In genomic region chr6:33273924-33274902, GRCh38 we compare ENCODE assay signal across 1 cellular context.
TF ChIP-seq lines count a peak whose summit lies in the region.

No MANE protein-coding gene starts in this region.

TF ChIP-seq in H1, 55 proteins besides CTCF, POLR2A, EP300 and RAD21:
- TF ChIP-seq POLR2AphosphoS5 (IDR thresholded peaks at IDR 0.05; ENCODE audit: low read depth, low read length), result peak; percentile 85
- TF ChIP-seq SIN3A (conservative IDR thresholded peaks at IDR 0.05 in 1 of 2, IDR thresholded peaks at IDR 0.05 in 1 of 2; ENCODE audit: low read depth in 1 of 2, low read length in 2 of 2), result no peak
